Comparison of ENCODE assay signal across 14 cellular contexts in genomic region chr4:122553432-122553831, GRCh38.
A peak's percentile ranks its signal among the peaks of the same experiment; 100 is the strongest.
DNase-seq lines count a peak whose midpoint lies in the region; ATAC-seq lines count a peak whose summit lies in the region.
"Had no signal": no experiment of that assay in that cellular context is flagged by ENCODE, and none has a peak within 500 bp of the region (broad histone marks: within the 10 kb centered on the region; RNA-seq: fewer than 3 reads in every experiment).

No MANE protein-coding gene starts in this region.

- CTCF ChIA-PET in activated naive CD4-positive, alpha-beta T cell treated with anti-CD3 and anti-CD28 coated beads for 36 hours (lab: Charles Lee): interaction anchor here (1.4 to 3.8 kb wide), 5 partner anchors 11 to 45 kb away, joined by 3 to 23 read pairs (median 8); no protein-coding TSS in a partner anchor

- ATAC-seq in stimulated activated naive CD8-positive, alpha-beta T cell treated with anti-CD3 and anti-CD28 coated beads, Interleukin-15, amount 100 ng/mL, for 72 hours: no peak

- peak overlapping the region; percentile 14 for H3K4me3 Mint-ChIP-seq in activated CD4-positive, alpha-beta T cell treated with anti-CD3 and anti-CD28 coated beads, Interleukin-2, amount 10 ng/mL, durations not matched to agents 24 days and 14 days
- peak overlapping the region; percentile 45 for H3K4me3 Mint-ChIP-seq in activated naive CD4-positive, alpha-beta T cell treated with anti-CD3 and anti-CD28 coated beads for 36 hours
- H3K4me3 Mint-ChIP-seq in stimulated activated naive CD8-positive, alpha-beta T cell treated with anti-CD3 and anti-CD28 coated beads, Interleukin-15, Interleukin-2, amounts not matched to agents 100 ng/mL and 50 ng/mL, for 24 hours: no peak overlapping the region
- no peak overlapping the region for H3K4me3 Mint-ChIP-seq in stimulated activated naive CD8-positive, alpha-beta T cell treated with anti-CD3 and anti-CD28 coated beads, Interleukin-15, amount 100 ng/mL, for 72 hours
- H3K4me3 Mint-ChIP-seq: CD4-positive, alpha-beta memory T cell had no signal

- peaks cover 59% of the 10 kb centered on the region for H3K4me1 Mint-ChIP-seq in activated CD4-positive, alpha-beta T cell treated with anti-CD3 and anti-CD28 coated beads, Interleukin-2, amount 10 ng/mL, durations not matched to agents 24 days and 14 days
- peaks cover 88% of the 10 kb centered on the region for H3K4me1 Mint-ChIP-seq in activated naive CD4-positive, alpha-beta T cell treated with anti-CD3 and anti-CD28 coated beads for 36 hours (ENCODE audit: low read depth)
- H3K4me1 Mint-ChIP-seq in stimulated activated naive CD8-positive, alpha-beta T cell treated with anti-CD3 and anti-CD28 coated beads, Interleukin-15, Interleukin-2, amounts not matched to agents 100 ng/mL and 50 ng/mL, for 24 hours (ENCODE audit: low read depth): peaks cover 44% of the 10 kb centered on the region
- H3K4me1 Mint-ChIP-seq in stimulated activated naive CD8-positive, alpha-beta T cell treated with anti-CD3 and anti-CD28 coated beads, Interleukin-15, amount 100 ng/mL, for 72 hours: peaks cover 16% of the 10 kb centered on the region
- H3K4me1 Mint-ChIP-seq: CD14-positive monocyte had no signal

- DNase-seq in activated CD4-positive, alpha-beta T cell treated with anti-CD3 and anti-CD28 coated beads, Interleukin-2, amount 10 ng/mL, durations not matched to agents 24 days and 14 days: no peak
- DNase-seq in activated CD4-positive, alpha-beta T cell treated with anti-CD3 and anti-CD28 coated beads, Interleukin-2, amount 50 U/mL, for 4 hours: no peak
- no peak for DNase-seq in activated naive CD4-positive, alpha-beta T cell treated with anti-CD3 and anti-CD28 coated beads for 36 hours
- DNase-seq in activated naive CD4-positive, alpha-beta T cell (lab: John Stamatoyannopoulos, UW): no peak
- DNase-seq in stimulated activated naive CD8-positive, alpha-beta T cell treated with anti-CD3 and anti-CD28 coated beads, Interleukin-15, amount 100 ng/mL, for 72 hours: no peak
- no peak for DNase-seq in NCI-H1694 treated with DMSO at 0.1 percent for 48 hours (lab: John Stamatoyannopoulos, UW)
- DNase-seq: 8988T; CD4-positive, alpha-beta memory T cell; DMS153; DMS79; GDM1; GM23248 had no signal

- no peaks in the 10 kb centered on the region for H3K27me3 Mint-ChIP-seq in activated CD4-positive, alpha-beta T cell treated with anti-CD3 and anti-CD28 coated beads, Interleukin-2, amount 10 ng/mL, durations not matched to agents 24 days and 14 days
- H3K27me3 Mint-ChIP-seq in activated naive CD4-positive, alpha-beta T cell treated with anti-CD3 and anti-CD28 coated beads for 36 hours (ENCODE audit: low read depth): no peaks in the 10 kb centered on the region
- peaks cover 5% of the 10 kb centered on the region for H3K27me3 Mint-ChIP-seq in stimulated activated naive CD8-positive, alpha-beta T cell treated with anti-CD3 and anti-CD28 coated beads, Interleukin-15, Interleukin-2, amounts not matched to agents 100 ng/mL and 50 ng/mL, for 24 hours
- H3K27me3 Mint-ChIP-seq in stimulated activated naive CD8-positive, alpha-beta T cell treated with anti-CD3 and anti-CD28 coated beads, Interleukin-15, amount 100 ng/mL, for 72 hours: peaks cover 8% of the 10 kb centered on the region
- H3K27me3 Mint-ChIP-seq: CD4-positive, alpha-beta memory T cell had no signal

- peaks cover 4% of the 10 kb centered on the region for H3K9me3 Mint-ChIP-seq in activated CD4-positive, alpha-beta T cell treated with anti-CD3 and anti-CD28 coated beads, Interleukin-2, amount 10 ng/mL, durations not matched to agents 24 days and 14 days
- H3K9me3 Mint-ChIP-seq in activated naive CD4-positive, alpha-beta T cell treated with anti-CD3 and anti-CD28 coated beads for 36 hours: no peaks in the 10 kb centered on the region
- no peaks in the 10 kb centered on the region for H3K9me3 Mint-ChIP-seq in stimulated activated naive CD8-positive, alpha-beta T cell treated with anti-CD3 and anti-CD28 coated beads, Interleukin-15, Interleukin-2, amounts not matched to agents 100 ng/mL and 50 ng/mL, for 24 hours
- no peaks in the 10 kb centered on the region for H3K9me3 Mint-ChIP-seq in stimulated activated naive CD8-positive, alpha-beta T cell treated with anti-CD3 and anti-CD28 coated beads, Interleukin-15, amount 100 ng/mL, for 72 hours
- H3K9me3 Mint-ChIP-seq: CD4-positive, alpha-beta memory T cell had no signal

- intact Hi-C loops in activated CD4-positive, alpha-beta T cell treated with anti-CD3 and anti-CD28 coated beads, Interleukin-2, amount 10 ng/mL, durations not matched to agents 24 days and 14 days (cut with micrococcal nuclease): loop anchor here (1.0 to 2.0 kb wide), 4 partner anchors 11 to 45 kb away; no protein-coding TSS in a partner anchor
- intact Hi-C loops in activated naive CD4-positive, alpha-beta T cell treated with anti-CD3 and anti-CD28 coated beads for 36 hours (cut with micrococcal nuclease): loop anchor here (1.0 to 2.0 kb wide), 8 partner anchors 11 to 157 kb away; partner anchors contain the start of gene IL21

- H3K36me3 Mint-ChIP-seq in activated CD4-positive, alpha-beta T cell treated with anti-CD3 and anti-CD28 coated beads, Interleukin-2, amount 10 ng/mL, durations not matched to agents 24 days and 14 days (ENCODE audit: low read depth): peaks cover 6% of the 10 kb centered on the region
- peaks cover 13% of the 10 kb centered on the region for H3K36me3 Mint-ChIP-seq in activated naive CD4-positive, alpha-beta T cell treated with anti-CD3 and anti-CD28 coated beads for 36 hours (ENCODE audit: low read depth)
- H3K36me3 Mint-ChIP-seq in stimulated activated naive CD8-positive, alpha-beta T cell treated with anti-CD3 and anti-CD28 coated beads, Interleukin-15, Interleukin-2, amounts not matched to agents 100 ng/mL and 50 ng/mL, for 24 hours (ENCODE audit: low read depth): no peaks in the 10 kb centered on the region
- H3K36me3 Mint-ChIP-seq: CD14-positive monocyte; CD4-positive, alpha-beta memory T cell had no signal

- peak overlapping the region; percentile 78 for H3K27ac Mint-ChIP-seq in activated CD4-positive, alpha-beta T cell treated with anti-CD3 and anti-CD28 coated beads, Interleukin-2, amount 10 ng/mL, durations not matched to agents 24 days and 14 days
- H3K27ac Mint-ChIP-seq in activated naive CD4-positive, alpha-beta T cell treated with anti-CD3 and anti-CD28 coated beads for 36 hours: peak overlapping the region; percentile 96
- peak overlapping the region; percentile 54 for H3K27ac Mint-ChIP-seq in stimulated activated naive CD8-positive, alpha-beta T cell treated with anti-CD3 and anti-CD28 coated beads, Interleukin-15, Interleukin-2, amounts not matched to agents 100 ng/mL and 50 ng/mL, for 24 hours
- no peak overlapping the region for H3K27ac Mint-ChIP-seq in stimulated activated naive CD8-positive, alpha-beta T cell treated with anti-CD3 and anti-CD28 coated beads, Interleukin-15, amount 100 ng/mL, for 72 hours
- H3K27ac Mint-ChIP-seq: CD14-positive monocyte had no signal

Comparison
In these comparisons a context has a peak if more than half of its experiments do, and no peak if none do; other contexts are left out.
1. H3K27ac Mint-ChIP-seq: peak in activated CD4-positive, alpha-beta T cell treated with anti-CD3 and anti-CD28 coated beads, Interleukin-2, amount 10 ng/mL, durations not matched to agents 24 days and 14 days (single experiment), activated naive CD4-positive, alpha-beta T cell treated with anti-CD3 and anti-CD28 coated beads for 36 hours (single experiment) and stimulated activated naive CD8-positive, alpha-beta T cell treated with anti-CD3 and anti-CD28 coated beads, Interleukin-15, Interleukin-2, amounts not matched to agents 100 ng/mL and 50 ng/mL, for 24 hours (single experiment); none in stimulated activated naive CD8-positive, alpha-beta T cell treated with anti-CD3 and anti-CD28 coated beads, Interleukin-15, amount 100 ng/mL, for 72 hours (0 of 2).
2. H3K4me3 Mint-ChIP-seq: peak in activated CD4-positive, alpha-beta T cell treated with anti-CD3 and anti-CD28 coated beads, Interleukin-2, amount 10 ng/mL, durations not matched to agents 24 days and 14 days (single experiment) and activated naive CD4-positive, alpha-beta T cell treated with anti-CD3 and anti-CD28 coated beads for 36 hours (single experiment); none in stimulated activated naive CD8-positive, alpha-beta T cell treated with anti-CD3 and anti-CD28 coated beads, Interleukin-15, Interleukin-2, amounts not matched to agents 100 ng/mL and 50 ng/mL, for 24 hours (single experiment) and stimulated activated naive CD8-positive, alpha-beta T cell treated with anti-CD3 and anti-CD28 coated beads, Interleukin-15, amount 100 ng/mL, for 72 hours (0 of 2).